23 cellular contexts compared by ENCODE assay signal in genomic region chr20:62179162-62179504, GRCh38. TPM values are rescaled to one million over a fixed set of nuclear protein-coding genes. Genes with fewer than 3 reads are reported as not detected.
"Had no signal": no experiment of that assay in that cellular context is flagged by ENCODE, and none has a peak within 500 bp of the region (broad histone marks: within the 10 kb centered on the region; RNA-seq: fewer than 3 reads in every experiment).

No MANE protein-coding gene starts in this region.

- H3K9me3 ChIP-seq: esophagus squamous epithelium, gastrocnemius medialis, tibial nerve had no signal

- H3K4me3 ChIP-seq: coronary artery, esophagus squamous epithelium, gastrocnemius medialis, tibial nerve had no signal

- H3K27me3 ChIP-seq: brain microvascular endothelial cell, esophagus squamous epithelium, gastrocnemius medialis, tibial nerve had no signal

- ATAC-seq: activated CD8-positive, alpha-beta T cell treated with anti-CD3 and anti-CD28 coated beads for 36 hours; gastrocnemius medialis; natural killer cell treated with Interleukin-12 subunit alpha and Interleukin-12 subunit beta and Interleukin-15 and Interleukin-18, amount 100 ng/mL, for 72 hours; right cardiac atrium; T-cell had no signal

- DNase-seq: activated CD4-positive, alpha-beta T cell treated with anti-CD3 and anti-CD28 coated beads, Interleukin-2, amount 10 ng/mL, durations not matched to agents 7 days and 5 days; activated CD4-positive, CD25-positive, alpha-beta regulatory T cell treated with anti-CD3 and anti-CD28 coated beads, Interleukin-2, amount 50 U/mL, for 72 hours; activated CD8-positive, alpha-beta T cell treated with anti-CD3 and anti-CD28 coated beads for 36 hours; activated gamma-delta T cell treated with Interleukin-2 at 50 U/mL for 16 hours; anterior cingulate cortex; brain microvascular endothelial cell; central memory CD4-positive, alpha-beta T cell; endodermal cell; esophagus squamous epithelium; gastrocnemius medialis; head of caudate nucleus; hypothalamus; nucleus accumbens; right cardiac atrium; stimulated activated CD4-positive, alpha-beta T cell treated with anti-CD3 and anti-CD28 coated beads, Interleukin-1b, Interleukin-23, amount 100 ng/mL, for 48 hours; T-cell; WERI-Rb-1 had no signal

- H3K27ac ChIP-seq: brain microvascular endothelial cell, coronary artery, esophagus squamous epithelium, gastrocnemius medialis, parathyroid adenoma, tibial nerve, WERI-Rb-1 had no signal

RNA-seq across cellular contexts. Expression of gene HRH3, which starts 40.9 kb away (rescaled TPM):
- total RNA-seq: activated CD4-positive, alpha-beta T cell treated with anti-CD3 and anti-CD28 coated beads, Interleukin-2, amount 10 ng/mL, durations not matched to agents 7 days and 5 days; activated CD8-positive, alpha-beta T cell treated with anti-CD3 and anti-CD28 coated beads for 36 hours; esophagus squamous epithelium; gastrocnemius medialis; lower leg skin; natural killer cell treated with Interleukin-12 subunit alpha and Interleukin-12 subunit beta and Interleukin-15 and Interleukin-18, amount 100 ng/mL, for 72 hours; pulmonary artery endothelial cell; right cardiac atrium; T-cell; tibial nerve had no signal
- polyA plus RNA-seq: right cardiac atrium had no signal
